ENCODE assay signal across 9 cellular contexts in genomic region chr5:57383093-57383861, GRCh38.
DNase-seq lines count a peak whose midpoint lies in the region; ATAC-seq, FAIRE-seq and TF ChIP-seq lines count a peak whose summit lies in the region.
"Had no signal": no experiment of that assay in that cellular context is flagged by ENCODE, and none has a peak within 500 bp of the region (broad histone marks: within the 10 kb centered on the region; RNA-seq: fewer than 3 reads in every experiment).

No MANE protein-coding gene starts in this region.

- no peaks in the 10 kb centered on the region for H3K36me3 Mint-ChIP-seq in activated T-cell treated with anti-CD3 and anti-CD28 coated beads, Interleukin-2, amount 50 U/mL, for 72 hours (ENCODE audit: insufficient read depth in 2 of 2)
- H3K36me3 Mint-ChIP-seq: activated naive CD8-positive, alpha-beta T cell treated with anti-CD3 and anti-CD28 coated beads, Interleukin-2, amount 10 ng/mL, durations not matched to agents 7 days and 5 days had no signal

- H3K4me3 ChIP-seq in A549: peak overlapping the region; percentile 30; the same call in 1 of the 3 replicates

- peak; percentile 27; the same call in 2 of the 3 replicates for TF ChIP-seq CTCF in A549 (IDR thresholded peaks at IDR 0.05)

- WGBS in A549 (ENCODE audit: missing lambda C conversion rate): 2% methylated on average over 9 of the region's 9 CpGs

- peaks cover 0 to 2% of the 10 kb centered on the region in 2 donors for H3K9me3 Mint-ChIP-seq in activated T-cell treated with anti-CD3 and anti-CD28 coated beads, Interleukin-2, amount 50 U/mL, for 72 hours

- FAIRE-seq in A549 (lab: Jason Lieb, UNC) (no peak), HTR-8/SVneo (lab: Jason Lieb, UNC) (peak; percentile 66)

- H3K4me3 Mint-ChIP-seq in activated T-cell treated with anti-CD3 and anti-CD28 coated beads, Interleukin-2, amount 50 U/mL, for 72 hours: peak overlapping the region; percentile 8 to 15
- H3K4me3 Mint-ChIP-seq: activated naive CD8-positive, alpha-beta T cell treated with anti-CD3 and anti-CD28 coated beads, Interleukin-2, amount 10 ng/mL, durations not matched to agents 7 days and 5 days had no signal

- ATAC-seq in A549 (peak; percentile 100), GM19467 (IDR thresholded peaks at IDR 0.05; ENCODE audit: unreplicated experiment) (no peak)
- ATAC-seq in activated T-cell treated with anti-CD3 and anti-CD28 coated beads, Interleukin-2, amount 50 U/mL, for 72 hours (replicated peaks in 1 of 2): peak; percentile 96 to 97

- TF ChIP-seq POLR2A in A549 (IDR thresholded peaks at IDR 0.05; ENCODE audit: low read length): no peak

- TF ChIP-seq RAD21 in A549 (conservative IDR thresholded peaks at IDR 0.05 in 1 of 2, IDR thresholded peaks at IDR 0.05 in 1 of 2): peak; percentile 56 to 57; a peak in 4 of 5 replicates

- CTCF ChIA-PET in A549 (lab: Yijun Ruan, JAX): interaction anchor here (0.6 to 1.6 kb wide), 25 partner anchors 9 to 1077 kb away, joined by 3 to 6 read pairs (median 3); no protein-coding TSS in a partner anchor

- peaks cover 12% of the 10 kb centered on the region for H3K4me1 Mint-ChIP-seq in activated T-cell treated with anti-CD3 and anti-CD28 coated beads, Interleukin-2, amount 50 U/mL, for 72 hours (ENCODE audit: low read depth)

- H3K27me3 Mint-ChIP-seq in activated T-cell treated with anti-CD3 and anti-CD28 coated beads, Interleukin-2, amount 50 U/mL, for 72 hours (ENCODE audit: low read depth): no peaks in the 10 kb centered on the region
- H3K27me3 Mint-ChIP-seq: activated naive CD8-positive, alpha-beta T cell treated with anti-CD3 and anti-CD28 coated beads, Interleukin-2, amount 10 ng/mL, durations not matched to agents 7 days and 5 days had no signal

- POLR2A ChIA-PET in A549 (lab: Yijun Ruan, JAX): interaction anchor here (1.1 kb wide), 2 partner anchors 15 to 52 kb away, joined by 3 to 4 read pairs; no protein-coding TSS in a partner anchor

- peak overlapping the region; percentile 80 to 88 for H3K27ac ChIP-seq in A549

- H3K27ac Mint-ChIP-seq in activated T-cell treated with anti-CD3 and anti-CD28 coated beads, Interleukin-2, amount 50 U/mL, for 72 hours: no peak overlapping the region
- H3K27ac Mint-ChIP-seq: activated naive CD8-positive, alpha-beta T cell treated with anti-CD3 and anti-CD28 coated beads, Interleukin-2, amount 10 ng/mL, durations not matched to agents 7 days and 5 days had no signal

- H3K4me2 ChIP-seq in A549: peak overlapping the region; percentile 76

- H3K9me3 ChIP-seq in A549: no peaks in the 10 kb centered on the region

- H3K4me1 ChIP-seq in A549: peaks cover 19% of the 10 kb centered on the region

- DNase-seq in A549 (ENCODE audit: low read depth in 1 of 2, low spot score in 1 of 2) (peak; percentile 85), HTR-8/SVneo (ENCODE audit: insufficient read length, low spot score) (peak; percentile 68), islet precursor cell (peak; percentile 97), OCI-M2 (lab: John Stamatoyannopoulos, UW; ENCODE audit: unreplicated experiment) (no peak), NAMALWA (ENCODE audit: low spot score) (no peak), nucleus accumbens (lab: John Stamatoyannopoulos, UW) (no peak)
- DNase-seq in activated T-cell treated with anti-CD3 and anti-CD28 coated beads, Interleukin-2, amount 50 U/mL, for 72 hours: peak; percentile 18 to 45
- DNase-seq: activated naive CD8-positive, alpha-beta T cell treated with anti-CD3 and anti-CD28 coated beads, Interleukin-2, amount 10 ng/mL, durations not matched to agents 7 days and 5 days had no signal

- TF ChIP-seq EP300 in A549 (IDR thresholded peaks at IDR 0.05): peak; percentile 9 to 54; a peak in 3 of 5 replicates

TF ChIP-seq in A549, 52 proteins besides CTCF, POLR2A, EP300 and RAD21:
- TF ChIP-seq JUN (IDR thresholded peaks at IDR 0.05) (0 out of 5 replicates have a peak, but pooled peaks of 1 of the 2 experiments have one; percentile 40), NR3C1 (IDR thresholded peaks at IDR 0.05) (no peak), SMC3 (IDR thresholded peaks at IDR 0.05) (peak; percentile 56), JUNB (IDR thresholded peaks at IDR 0.05) (0 out of 2 replicates have a peak, but pooled peaks have one; percentile 37), CEBPB (IDR thresholded peaks at IDR 0.05) (peak; percentile 5 to 33; a peak in 1 of 4 replicates), NPAS2 (CRISPR knock-in tag; IDR thresholded peaks at IDR 0.05; ENCODE audit: borderline replicate concordance) (no peak), MAFK (IDR thresholded peaks at IDR 0.05; ENCODE audit: partially characterized antibody) (peak; percentile 68), ZFP36 (IDR thresholded peaks at IDR 0.05; ENCODE audit: borderline replicate concordance, partially characterized antibody) (no peak), REST (IDR thresholded peaks at IDR 0.05) (no peak), FOSL2 (IDR thresholded peaks at IDR 0.05) (peak; percentile 66), FOSL2 (CRISPR knock-in tag; IDR thresholded peaks at IDR 0.05) (peak; percentile 77), FOXS1 (CRISPR knock-in tag; IDR thresholded peaks at IDR 0.05) (no peak), RNF2 (IDR thresholded peaks at IDR 0.05; ENCODE audit: borderline replicate concordance, low read depth) (no peak), GATA3 (IDR thresholded peaks at IDR 0.05; ENCODE audit: borderline replicate concordance) (peak; percentile 78)
TF ChIP-seq in A549: peak in this region for 7.

Comparison
In these comparisons a context has a peak if more than half of its experiments do, and no peak if none do; other contexts are left out.
1. DNase-seq: peak in A549 (2 of 2), HTR-8/SVneo (single experiment), activated T-cell treated with anti-CD3 and anti-CD28 coated beads, Interleukin-2, amount 50 U/mL, for 72 hours (2 of 2) and islet precursor cell (single experiment); none in OCI-M2 (single experiment), NAMALWA (single experiment) and nucleus accumbens (0 of 56).